Comparison of ENCODE assay signal across 9 cellular contexts in the genomic region with DNA sequence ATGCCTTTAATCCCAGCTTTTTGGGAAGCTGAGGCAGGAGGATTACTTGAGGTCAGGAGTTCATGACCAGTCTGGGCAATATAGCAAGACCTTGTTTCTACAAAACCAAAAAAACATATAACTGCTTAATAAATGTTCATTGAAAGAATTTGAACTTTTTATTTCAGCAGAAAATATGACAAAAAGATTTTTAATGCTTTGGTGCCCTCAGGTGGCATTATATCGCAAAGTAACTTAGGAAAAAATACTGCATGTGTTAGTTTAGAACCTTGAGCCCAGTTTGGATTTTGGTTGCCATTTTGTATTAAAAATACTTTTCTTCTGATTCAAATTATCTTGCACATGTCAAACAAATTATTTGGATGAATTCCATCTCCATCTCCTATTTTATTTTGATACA.
DNase-seq lines count a peak whose midpoint lies in the region; ATAC-seq and TF ChIP-seq lines count a peak whose summit lies in the region.
"Had no signal": no experiment of that assay in that cellular context is flagged by ENCODE, and none has a peak within 500 bp of the region (broad histone marks: within the 10 kb centered on the region; RNA-seq: fewer than 3 reads in every experiment).

No MANE protein-coding gene starts in this region.

- TF ChIP-seq POLR2A in NB4 (IDR thresholded peaks at IDR 0.05; ENCODE audit: extremely low read depth, insufficient read length) = no peak

- no peak overlapping the region for H3K27ac Mint-ChIP-seq in chondrocyte (ENCODE audit: unreplicated experiment)
- H3K27ac Mint-ChIP-seq: CD14-positive monocyte had no signal

- ATAC-seq in activated T-cell treated with anti-CD3 and anti-CD28 coated beads, Interleukin-2, amount 50 U/mL, for 4 hours = no peak

- peak; percentile 23 for DNase-seq in NCI-H82 (lab: John Stamatoyannopoulos, UW)
- no peak for DNase-seq in NCI-H82 treated with DMSO at 0.1 percent for 48 hours (lab: John Stamatoyannopoulos, UW; ENCODE audit: unreplicated experiment)
- peak; percentile 26 for DNase-seq in NB4 (ENCODE audit: low read depth)
- no peak for DNase-seq in chondrocyte (ENCODE audit: low spot score)
- DNase-seq in renal cortical epithelial cell (ENCODE audit: low read depth) = peak; percentile 37
- no peak for DNase-seq in activated T-cell treated with anti-CD3 and anti-CD28 coated beads, Interleukin-2, amount 50 U/mL, for 4 hours
- DNase-seq in NK-92 (lab: John Stamatoyannopoulos, UW; ENCODE audit: unreplicated experiment) = no peak
- no peak for DNase-seq in posterior cingulate gyrus

- peaks cover 3% of the 10 kb centered on the region for H3K4me1 Mint-ChIP-seq in chondrocyte (ENCODE audit: low read depth)
- no peaks in the 10 kb centered on the region for H3K4me1 Mint-ChIP-seq in activated T-cell treated with anti-CD3 and anti-CD28 coated beads, Interleukin-2, amount 50 U/mL, for 4 hours (ENCODE audit: low read depth)
- H3K4me1 Mint-ChIP-seq: CD14-positive monocyte had no signal

- no peaks in the 10 kb centered on the region for H3K36me3 Mint-ChIP-seq in chondrocyte (ENCODE audit: low read depth)
- no peaks in the 10 kb centered on the region for H3K36me3 Mint-ChIP-seq in activated T-cell treated with anti-CD3 and anti-CD28 coated beads, Interleukin-2, amount 50 U/mL, for 4 hours (ENCODE audit: insufficient read depth)
- H3K36me3 Mint-ChIP-seq: CD14-positive monocyte had no signal

- intact Hi-C loops in posterior cingulate gyrus (cut with DNase I) = no loop called here

- no peak overlapping the region for H3K4me3 Mint-ChIP-seq in chondrocyte (ENCODE audit: unreplicated experiment)
- H3K4me3 Mint-ChIP-seq in activated T-cell treated with anti-CD3 and anti-CD28 coated beads, Interleukin-2, amount 50 U/mL, for 4 hours = no peak overlapping the region
- H3K4me3 Mint-ChIP-seq: CD14-positive monocyte had no signal

- peaks cover 3% of the 10 kb centered on the region for H3K9me3 Mint-ChIP-seq in chondrocyte (ENCODE audit: low read depth)
- no peaks in the 10 kb centered on the region for H3K9me3 Mint-ChIP-seq in activated T-cell treated with anti-CD3 and anti-CD28 coated beads, Interleukin-2, amount 50 U/mL, for 4 hours

- TF ChIP-seq CTCF in NB4 (IDR thresholded peaks at IDR 0.05; ENCODE audit: low read depth, low read length) = no peak
- peak; percentile 86 for TF ChIP-seq CTCF in chondrocyte (IDR thresholded peaks at IDR 0.05)

- H3K27me3 Mint-ChIP-seq in chondrocyte (ENCODE audit: low read depth) = no peaks in the 10 kb centered on the region
- peaks cover 1% of the 10 kb centered on the region for H3K27me3 Mint-ChIP-seq in activated T-cell treated with anti-CD3 and anti-CD28 coated beads, Interleukin-2, amount 50 U/mL, for 4 hours (ENCODE audit: low read depth)

- H3K4me3 ChIP-seq in NB4 (ENCODE audit: low read depth, low read length) = no peak overlapping the region

Comparison
In these comparisons a context has a peak if more than half of its experiments do, and no peak if none do; other contexts are left out.
1. DNase-seq: peak in NCI-H82 (single experiment), NB4 (single experiment) and renal cortical epithelial cell (single experiment); none in NCI-H82 treated with DMSO at 0.1 percent for 48 hours (single experiment), chondrocyte (single experiment), activated T-cell treated with anti-CD3 and anti-CD28 coated beads, Interleukin-2, amount 50 U/mL, for 4 hours (single experiment), NK-92 (single experiment) and posterior cingulate gyrus (0 of 10).